In genomic region chr13:33745370-33746324, GRCh38 we compare ENCODE assay signal across 9 cellular contexts.
DNase-seq lines count a peak whose midpoint lies in the region; ATAC-seq and TF ChIP-seq lines count a peak whose summit lies in the region.
"Had no signal": no experiment of that assay in that cellular context is flagged by ENCODE, and none has a peak within 500 bp of the region (broad histone marks: within the 10 kb centered on the region; RNA-seq: fewer than 3 reads in every experiment).

No MANE protein-coding gene starts in this region.

- DNase-seq in DND-41 = no peak
- DNase-seq in SJCRH30 = no peak
- no peak for DNase-seq in activated T-helper 1 cell treated with anti-CD3 and anti-CD28 coated beads, Interleukin-12 subunit alpha, Interleukin-12 subunit beta, Interleukin-2, Interleukin-4 antibody, amounts not matched to agents 30 ng/mL and 10 ng/mL and 1 ng/mL, durations not matched to agents 14 hours and 24 hours and 36 hours (ENCODE audit: low spot score)
- no peak for DNase-seq in NOMO-1 treated with DMSO at 0.1 percent for 48 hours (lab: John Stamatoyannopoulos, UW; ENCODE audit: unreplicated experiment)
- no peak for DNase-seq in stimulated activated CD4-positive, alpha-beta T cell treated with anti-CD3 and anti-CD28 coated beads, Interleukin-12 subunit alpha, Interleukin-12 subunit beta, amount 100 ng/mL, for 4 hours
- DNase-seq in suprapubic skin (ENCODE audit: low spot score in 2 of 2) = no peak
- DNase-seq: head of caudate nucleus had no signal

- no peaks in the 10 kb centered on the region for H3K27me3 Mint-ChIP-seq in activated T-helper 1 cell treated with anti-CD3 and anti-CD28 coated beads, Interleukin-12 subunit alpha, Interleukin-12 subunit beta, Interleukin-2, Interleukin-4 antibody, amounts not matched to agents 30 ng/mL and 10 ng/mL and 1 ng/mL, durations not matched to agents 14 hours and 24 hours and 36 hours (ENCODE audit: insufficient read depth)

- no peaks in the 10 kb centered on the region for H3K9me3 Mint-ChIP-seq in activated T-helper 1 cell treated with anti-CD3 and anti-CD28 coated beads, Interleukin-12 subunit alpha, Interleukin-12 subunit beta, Interleukin-2, Interleukin-4 antibody, amounts not matched to agents 30 ng/mL and 10 ng/mL and 1 ng/mL, durations not matched to agents 14 hours and 24 hours and 36 hours

- H3K4me3 Mint-ChIP-seq in activated T-helper 1 cell treated with anti-CD3 and anti-CD28 coated beads, Interleukin-12 subunit alpha, Interleukin-12 subunit beta, Interleukin-2, Interleukin-4 antibody, amounts not matched to agents 30 ng/mL and 10 ng/mL and 1 ng/mL, durations not matched to agents 14 hours and 24 hours and 36 hours = no peak overlapping the region

- no peaks in the 10 kb centered on the region for H3K36me3 ChIP-seq in DND-41 (ENCODE audit: insufficient read depth, low read length)
- no peaks in the 10 kb centered on the region for H3K36me3 ChIP-seq in SJCRH30
- no peaks in the 10 kb centered on the region for H3K36me3 ChIP-seq in suprapubic skin

- H3K27me3 ChIP-seq in DND-41 (ENCODE audit: insufficient read depth, low read length, poor library complexity) (no peaks in the 10 kb centered on the region), SJCRH30 (no peaks in the 10 kb centered on the region), suprapubic skin (no peaks in the 10 kb centered on the region)

- no peak for TF ChIP-seq POLR2A in suprapubic skin (IDR thresholded peaks at IDR 0.05)

- ATAC-seq in DND-41 (ENCODE audit: insufficient read depth, low read depth) (peak; percentile 42; the same call in 1 of the 3 replicates), GM21447 (IDR thresholded peaks at IDR 0.05; ENCODE audit: unreplicated experiment) (peak; percentile 41), HG03442 (IDR thresholded peaks at IDR 0.05; ENCODE audit: unreplicated experiment) (peak; percentile 39)

- no peaks in the 10 kb centered on the region for H4K20me1 ChIP-seq in DND-41 (ENCODE audit: insufficient read depth, low read length)

- no peak overlapping the region for H3K9ac ChIP-seq in DND-41 (ENCODE audit: low read depth, low read length)

- no peaks in the 10 kb centered on the region for H3K36me3 Mint-ChIP-seq in activated T-helper 1 cell treated with anti-CD3 and anti-CD28 coated beads, Interleukin-12 subunit alpha, Interleukin-12 subunit beta, Interleukin-2, Interleukin-4 antibody, amounts not matched to agents 30 ng/mL and 10 ng/mL and 1 ng/mL, durations not matched to agents 14 hours and 24 hours and 36 hours (ENCODE audit: low read depth)

- H3K4me1 ChIP-seq in DND-41 (ENCODE audit: insufficient read depth, low read length) = no peaks in the 10 kb centered on the region
- peaks cover 9% of the 10 kb centered on the region for H3K4me1 ChIP-seq in SJCRH30
- H3K4me1 ChIP-seq in suprapubic skin = peaks cover 17% of the 10 kb centered on the region

- no peak overlapping the region for H3K4me3 ChIP-seq in DND-41 (ENCODE audit: low read depth in 1 of 2, low read length in 2 of 2)
- peak overlapping the region; percentile 32 for H3K4me3 ChIP-seq in SJCRH30
- H3K4me3 ChIP-seq in suprapubic skin = no peak overlapping the region

- TF ChIP-seq EP300 in suprapubic skin (IDR thresholded peaks at IDR 0.05) = no peak

- H3K9me3 ChIP-seq in DND-41 (ENCODE audit: insufficient read depth, low read length, severe bottlenecking) (peaks cover 4% of the 10 kb centered on the region), SJCRH30 (replicated peaks) (no peaks in the 10 kb centered on the region), suprapubic skin (no peaks in the 10 kb centered on the region)

- no peak overlapping the region for H2AFZ ChIP-seq in DND-41 (ENCODE audit: low read depth, low read length)

- no peaks in the 10 kb centered on the region for H3K79me2 ChIP-seq in DND-41 (ENCODE audit: insufficient read depth, low read length)

- no peak overlapping the region for H3K4me2 ChIP-seq in DND-41 (ENCODE audit: insufficient read depth, low read length)

- 63% methylated on average over 7 of the region's 7 CpGs for WGBS in suprapubic skin

- intact Hi-C loops in activated T-helper 1 cell treated with anti-CD3 and anti-CD28 coated beads, Interleukin-12 subunit alpha, Interleukin-12 subunit beta, Interleukin-2, Interleukin-4 antibody, amounts not matched to agents 30 ng/mL and 10 ng/mL and 1 ng/mL, durations not matched to agents 14 hours and 24 hours and 36 hours (cut with micrococcal nuclease) = loop anchor here (2.0 kb wide), 1 partner anchor 21 kb away; no protein-coding TSS in a partner anchor

- peaks cover 18% of the 10 kb centered on the region for H3K4me1 Mint-ChIP-seq in activated T-helper 1 cell treated with anti-CD3 and anti-CD28 coated beads, Interleukin-12 subunit alpha, Interleukin-12 subunit beta, Interleukin-2, Interleukin-4 antibody, amounts not matched to agents 30 ng/mL and 10 ng/mL and 1 ng/mL, durations not matched to agents 14 hours and 24 hours and 36 hours (ENCODE audit: low read depth)

- H3K27ac Mint-ChIP-seq in activated T-helper 1 cell treated with anti-CD3 and anti-CD28 coated beads, Interleukin-12 subunit alpha, Interleukin-12 subunit beta, Interleukin-2, Interleukin-4 antibody, amounts not matched to agents 30 ng/mL and 10 ng/mL and 1 ng/mL, durations not matched to agents 14 hours and 24 hours and 36 hours = no peak overlapping the region

- TF ChIP-seq CTCF in DND-41 (IDR thresholded peaks at IDR 0.05; ENCODE audit: borderline replicate concordance, extremely low read depth, low read length, poor library complexity, severe bottlenecking) (no peak), suprapubic skin (IDR thresholded peaks at IDR 0.05) (no peak)

- no peak overlapping the region for H3K27ac ChIP-seq in DND-41 (ENCODE audit: low read length)
- H3K27ac ChIP-seq in SJCRH30 = no peak overlapping the region
- no peak overlapping the region for H3K27ac ChIP-seq in suprapubic skin
